Comparison of ENCODE assay signal across 23 cellular contexts in the genomic region with DNA sequence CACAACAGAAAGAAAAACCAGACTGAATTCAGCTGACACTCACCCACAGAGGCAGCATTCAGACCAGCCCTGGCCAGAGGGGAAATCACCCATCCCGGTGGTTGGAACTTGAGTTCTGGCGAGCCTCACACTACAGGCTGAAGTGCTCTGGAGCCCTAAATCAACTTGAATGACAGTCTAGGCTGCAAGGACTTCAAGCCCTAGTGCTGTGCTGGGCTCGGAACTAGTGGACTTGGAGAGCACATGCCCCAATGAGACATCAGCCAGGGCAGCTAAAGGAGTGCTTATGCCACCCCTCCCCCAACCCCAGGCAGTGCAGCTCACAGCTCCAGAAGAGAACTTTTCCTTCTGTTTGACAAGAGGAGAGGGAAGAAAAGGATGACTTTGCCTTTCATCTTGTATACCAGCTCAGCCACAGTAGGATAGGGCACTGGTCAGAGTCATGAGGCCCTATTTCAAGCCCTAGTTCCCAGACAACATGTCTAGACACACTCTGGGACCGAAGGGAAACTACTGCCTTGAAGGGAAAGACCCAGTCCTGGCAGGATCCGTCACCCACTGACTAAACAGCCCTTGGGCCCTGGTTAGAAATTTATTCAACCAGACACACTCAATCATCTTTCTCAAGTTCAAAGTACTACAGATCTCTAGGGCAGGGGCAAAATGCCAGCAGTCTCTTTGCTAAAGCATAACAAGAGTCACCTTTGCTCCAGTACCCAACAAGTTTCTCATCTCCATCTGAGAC. TPM values are rescaled to one million over a fixed set of nuclear protein-coding genes. Genes with fewer than 3 reads are reported as not detected.
DNase-seq lines count a peak whose midpoint lies in the region; ATAC-seq and TF ChIP-seq lines count a peak whose summit lies in the region.
"Had no signal": no experiment of that assay in that cellular context is flagged by ENCODE, and none has a peak within 500 bp of the region (broad histone marks: within the 10 kb centered on the region; RNA-seq: fewer than 3 reads in every experiment).

No MANE protein-coding gene starts in this region.

- intact Hi-C loops in dendritic cell treated with granulocyte-macrophage colony-stimulating factor and Interleukin-4, amounts not matched to agents 40 ng/mL and 50 ng/mL, for 4 days (cut with micrococcal nuclease) = no loop called here
- intact Hi-C loops in left lung (cut with DNase I) = no loop called here

- H3K4me1 ChIP-seq in left lung (peaks cover 11 to 49% of the 10 kb centered on the region in 2 donors), suprapubic skin (peaks cover 46% of the 10 kb centered on the region)

- H3K27me3 ChIP-seq in left lung (no peaks in the 10 kb centered on the region), suprapubic skin (no peaks in the 10 kb centered on the region)
- H3K27me3 ChIP-seq: brain microvascular endothelial cell had no signal

- TF ChIP-seq CTCF in left lung (IDR thresholded peaks at IDR 0.05) (no peak), suprapubic skin (IDR thresholded peaks at IDR 0.05) (no peak)

- WGBS in suprapubic skin = 63% methylated on average over 2 of the region's 5 CpGs

- peaks cover 14% of the 10 kb centered on the region for H3K36me3 Mint-ChIP-seq in dendritic cell treated with granulocyte-macrophage colony-stimulating factor and Interleukin-4, amounts not matched to agents 40 ng/mL and 50 ng/mL, for 4 days (ENCODE audit: low read depth)

- no peak for TF ChIP-seq POLR2A in suprapubic skin (IDR thresholded peaks at IDR 0.05)

- peaks cover 18% of the 10 kb centered on the region for H3K9me3 Mint-ChIP-seq in dendritic cell treated with granulocyte-macrophage colony-stimulating factor and Interleukin-4, amounts not matched to agents 40 ng/mL and 50 ng/mL, for 4 days

- H3K4me3 ChIP-seq in left lung (no peak overlapping the region), suprapubic skin (no peak overlapping the region)

- H3K27me3 Mint-ChIP-seq in dendritic cell treated with granulocyte-macrophage colony-stimulating factor and Interleukin-4, amounts not matched to agents 40 ng/mL and 50 ng/mL, for 4 days = no peaks in the 10 kb centered on the region

- DNase-seq in LHCN-M2 (ENCODE audit: low read depth) (peak; percentile 19), left lung (peak in 1 of 2 donors; percentile 60), suprapubic skin (ENCODE audit: low spot score in 2 of 2) (no peak), NCI-H1694 treated with DMSO at 0.1 percent for 48 hours (lab: John Stamatoyannopoulos, UW) (no peak), OCI-M2 (lab: John Stamatoyannopoulos, UW; ENCODE audit: unreplicated experiment) (no peak)
- no peak for DNase-seq in activated T-cell treated with anti-CD3 and anti-CD28 coated beads, Interleukin-2, amount 50 U/mL, for 48 hours
- DNase-seq in activated CD4-positive, CD25-positive, alpha-beta regulatory T cell treated with anti-CD3 and anti-CD28 coated beads, Interleukin-2, amount 50 U/mL, for 72 hours = no peak
- DNase-seq: activated CD8-positive, alpha-beta memory T cell treated with anti-CD3 and anti-CD28 coated beads, Interleukin-2, amount 50 U/mL, for 4 hours; activated naive CD4-positive, alpha-beta T cell treated with anti-CD3 and anti-CD28 coated beads for 36 hours; AML-193; brain microvascular endothelial cell; Calu3; glutamatergic neuron; H9; MM.1S; NCI-H2081; NCI-H774; occipital lobe; stimulated activated naive CD4-positive, alpha-beta T cell treated with Interleukin-2 at 50 U/mL for 16 hours; T-helper 2 cell had no signal

- no peak for TF ChIP-seq EP300 in suprapubic skin (IDR thresholded peaks at IDR 0.05)

- H3K4me1 Mint-ChIP-seq in dendritic cell treated with granulocyte-macrophage colony-stimulating factor and Interleukin-4, amounts not matched to agents 40 ng/mL and 50 ng/mL, for 4 days (ENCODE audit: low read depth) = peaks cover 48% of the 10 kb centered on the region

- no peaks in the 10 kb centered on the region for H3K36me3 ChIP-seq in left lung
- H3K36me3 ChIP-seq in suprapubic skin = no peaks in the 10 kb centered on the region
- H3K36me3 ChIP-seq: brain microvascular endothelial cell had no signal

- peak; percentile 15 for ATAC-seq in left lung
- ATAC-seq: activated CD4-positive, CD25-positive, alpha-beta regulatory T cell treated with anti-CD3 and anti-CD28 coated beads, Interleukin-2, amount 50 U/mL, for 24 hours; Right ventricle myocardium inferior had no signal

- H3K9me3 ChIP-seq in left lung = peaks cover 0 to 13% of the 10 kb centered on the region in 2 donors
- no peaks in the 10 kb centered on the region for H3K9me3 ChIP-seq in suprapubic skin

- peak overlapping the region; percentile 55 for H3K27ac Mint-ChIP-seq in dendritic cell treated with granulocyte-macrophage colony-stimulating factor and Interleukin-4, amounts not matched to agents 40 ng/mL and 50 ng/mL, for 4 days
- H3K27ac Mint-ChIP-seq: activated naive CD4-positive, alpha-beta T cell treated with anti-CD3 and anti-CD28 coated beads for 36 hours; H9 had no signal

- no peak overlapping the region for H3K4me3 Mint-ChIP-seq in dendritic cell treated with granulocyte-macrophage colony-stimulating factor and Interleukin-4, amounts not matched to agents 40 ng/mL and 50 ng/mL, for 4 days
- H3K4me3 Mint-ChIP-seq: activated naive CD4-positive, alpha-beta T cell treated with anti-CD3 and anti-CD28 coated beads for 36 hours; H9 had no signal

- H3K27ac ChIP-seq in left lung (peak overlapping the region; percentile 83 to 91), suprapubic skin (peak overlapping the region; percentile 87)

RNA-seq across cellular contexts. Expression of gene PNRC1, which starts 43.2 kb away (rescaled TPM):
- total RNA-seq in LHCN-M2 (2014; rRNA removed) (28.7 and 35.6 TPM in 2 replicates), left lung (100 to 1,000 TPM; 143 to 153 TPM), suprapubic skin (100 to 1,000 TPM; 238 to 292 (median 271) TPM)
- 23.4 TPM for polyA plus RNA-seq in LHCN-M2 (2012)
